Comparison of ENCODE assay signal across 29 cellular contexts in the genomic region with DNA sequence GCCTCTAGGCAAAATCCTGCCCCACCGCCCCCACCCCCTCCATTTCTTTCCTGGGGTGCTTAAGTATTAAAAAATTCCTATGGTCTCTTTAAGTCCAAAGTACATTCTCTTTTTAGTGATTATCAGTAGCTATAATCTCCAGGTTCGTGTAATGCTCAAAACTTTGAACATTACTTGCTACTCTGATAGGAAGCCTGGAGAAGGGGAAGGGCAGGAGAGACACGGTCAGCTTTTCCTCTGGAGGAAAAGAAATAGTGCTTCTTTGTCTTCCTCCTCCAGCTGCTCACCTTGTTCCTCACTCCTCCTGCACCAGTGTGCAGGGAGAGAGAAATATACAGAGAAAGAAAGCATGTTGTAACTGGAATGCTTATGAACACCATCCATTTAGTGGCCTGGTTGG.
"Had no signal": no experiment of that assay in that cellular context is flagged by ENCODE, and none has a peak within 500 bp of the region (broad histone marks: within the 10 kb centered on the region; RNA-seq: fewer than 3 reads in every experiment).

No MANE protein-coding gene starts in this region.

- H3K9me3 ChIP-seq: ascending aorta, MG63, Peyer's patch, SJCRH30 had no signal

- H3K4me1 ChIP-seq: ascending aorta, Peyer's patch, SJCRH30 had no signal

- H3K36me3 ChIP-seq: ascending aorta, MG63, Peyer's patch, SJCRH30 had no signal

- H3K4me3 ChIP-seq: ascending aorta, MG63, Peyer's patch, SJCRH30 had no signal

- DNase-seq: activated B cell treated with CpG ODN at 0.5 μM for 24 hours; activated CD4-positive, alpha-beta T cell treated with anti-CD3 and anti-CD28 coated beads for 1 hour; activated CD4-positive, alpha-beta T cell treated with anti-CD3 and anti-CD28 coated beads, Interleukin-2, amount 10 ng/mL, durations not matched to agents 24 days and 14 days; activated CD4-positive, alpha-beta T cell treated with anti-CD3 and anti-CD28 coated beads, Interleukin-2, amount 50 U/mL, for 48 hours; activated CD8-positive, alpha-beta memory T cell treated with anti-CD3 and anti-CD28 coated beads for 24 hours; activated effector memory CD4-positive, alpha-beta T cell treated with anti-CD3 and anti-CD28 coated beads, Interleukin-2, amount 50 U/mL, for 16 hours; activated naive CD4-positive, alpha-beta T cell treated with Interleukin-2 at 50 U/mL for 16 hours; activated naive CD8-positive, alpha-beta T cell treated with anti-CD3 and anti-CD28 coated beads, Interleukin-2, amount 50 U/mL, for 24 hours; activated T-cell treated with anti-CD3 and anti-CD28 coated beads, Interleukin-2, amount 50 U/mL, for 4 hours; amniotic stem cell; MG63; MV-4-11; NCI-H1092 treated with DMSO at 0.1 percent for 48 hours; NCI-H1417 treated with DMSO at 0.1 percent for 48 hours; NCI-H1694; NCI-H2029; NCI-H345; NCI-H510A; NCI-H526 treated with DMSO at 0.1 percent for 48 hours; NCI-H82; OCI-M1; Peyer's patch; Right ventricle myocardium superior; SJCRH30; T-helper 17 cell; T-helper 9 cell had no signal

- H3K27ac ChIP-seq: ascending aorta, RWPE1, SJCRH30 had no signal

- ATAC-seq: activated naive CD4-positive, alpha-beta T cell treated with anti-CD3 and anti-CD28 coated beads, Interleukin-2, amount 50 U/mL, for 72 hours; activated naive CD8-positive, alpha-beta T cell treated with anti-CD3 and anti-CD28 coated beads, Interleukin-2, amount 50 U/mL, for 24 hours; activated T-cell treated with anti-CD3 and anti-CD28 coated beads, Interleukin-2, amount 50 U/mL, for 4 hours; T-helper 17 cell had no signal

- H3K27me3 ChIP-seq: ascending aorta, MG63, Peyer's patch, SJCRH30 had no signal
